9 cellular contexts compared by ENCODE assay signal in genomic region chr22:47837703-47838102, GRCh38.
A peak's percentile ranks its signal among the peaks of the same experiment; 100 is the strongest.
DNase-seq lines count a peak whose midpoint lies in the region; ATAC-seq and TF ChIP-seq lines count a peak whose summit lies in the region.
"Had no signal": no experiment of that assay in that cellular context is flagged by ENCODE, and none has a peak within 500 bp of the region (broad histone marks: within the 10 kb centered on the region; RNA-seq: fewer than 3 reads in every experiment).

No MANE protein-coding gene starts in this region.

- no peak for TF ChIP-seq POLR2A in esophagus squamous epithelium (IDR thresholded peaks at IDR 0.05)

- no peak overlapping the region for H3K4me3 ChIP-seq in GM23338
- no peak overlapping the region for H3K4me3 ChIP-seq in OCI-LY7 (ENCODE audit: low read depth, low read length, poor library complexity, severe bottlenecking)
- no peak overlapping the region for H3K4me3 ChIP-seq in esophagus squamous epithelium

- no peaks in the 10 kb centered on the region for H3F3A ChIP-seq in GM23338 (replicated peaks; ENCODE audit: low read depth)

- H3K4me2 ChIP-seq in GM23338 (no peak overlapping the region), OCI-LY7 (ENCODE audit: low read length) (no peak overlapping the region)

- TF ChIP-seq CTCF in GM23338 (conservative IDR thresholded peaks at IDR 0.05; ENCODE audit: low read depth in 2 of 2) (peak; percentile 33 to 46), OCI-LY7 (conservative IDR thresholded peaks at IDR 0.05; ENCODE audit: low read length) (peak; percentile 86), esophagus squamous epithelium (IDR thresholded peaks at IDR 0.05) (peak in 4 of 6 experiments; percentile 16 to 52 (median 34))

- BruUV-seq in OCI-LY7 (replicated peaks; lab: Mats Ljungman, UMichigan), result no TSS peak

- no peaks in the 10 kb centered on the region for H3K9me2 ChIP-seq in GM23338 (ENCODE audit: insufficient read depth)
- no peaks in the 10 kb centered on the region for H3K9me2 ChIP-seq in OCI-LY7 (ENCODE audit: insufficient read depth, low read length)

- intact Hi-C loops in OCI-LY7 (cut with micrococcal nuclease; ENCODE audit: unreplicated experiment), result loop anchor here (10.0 kb wide), 1 partner anchor 203 kb away; no protein-coding TSS in a partner anchor
- intact Hi-C loops in esophagus squamous epithelium (cut with DNase I), result no loop called here

- 49 to 68% methylated on average over 3 of the region's 3 CpGs for WGBS in esophagus squamous epithelium, 2 donors

- CTCF ChIA-PET in OCI-LY7 (lab: Charles Lee; ENCODE audit: unreplicated experiment), result interaction anchor here (1.0 kb wide), 1 partner anchor 81 kb away, joined by 3 read pairs; no protein-coding TSS in a partner anchor

- no peak overlapping the region for H3K27ac Mint-ChIP-seq in GM23338

- H3K36me3 Mint-ChIP-seq in GM23338 (ENCODE audit: low read depth), result peaks cover 5% of the 10 kb centered on the region; the same call in 1 of the 3 replicates

- H2AFZ ChIP-seq in GM23338 (no peak overlapping the region), OCI-LY7 (ENCODE audit: low read length) (peak overlapping the region; percentile 45; the same call in 1 of the 2 replicates)

- no peaks in the 10 kb centered on the region for H3K9me3 ChIP-seq in OCI-LY7 (ENCODE audit: low read length)
- H3K9me3 ChIP-seq in esophagus squamous epithelium, result no peaks in the 10 kb centered on the region

- no peak overlapping the region for H3K27ac ChIP-seq in GM23338 (ENCODE audit: low read depth)
- no peak overlapping the region for H3K27ac ChIP-seq in OCI-LY7 (ENCODE audit: low read depth, low read length, poor library complexity, severe bottlenecking)
- H3K27ac ChIP-seq in esophagus squamous epithelium, result no peak overlapping the region

- H3K36me3 ChIP-seq in GM23338 (ENCODE audit: insufficient read depth) (no peaks in the 10 kb centered on the region; the same call in 1 of the 2 replicates), OCI-LY7 (ENCODE audit: insufficient read depth, low read length) (no peaks in the 10 kb centered on the region), esophagus squamous epithelium (no peaks in the 10 kb centered on the region)

- POLR2A ChIA-PET in OCI-LY7 (lab: Charles Lee), result interaction anchor here (0.5 kb wide), 1 partner anchor 37 kb away, joined by 6 read pairs; no protein-coding TSS in a partner anchor

- H3K4me1 ChIP-seq in GM23338 (ENCODE audit: insufficient read depth), result no peaks in the 10 kb centered on the region
- H3K4me1 ChIP-seq in OCI-LY7 (ENCODE audit: insufficient read depth, low read length, poor library complexity, severe bottlenecking), result peaks cover 28% of the 10 kb centered on the region
- no peaks in the 10 kb centered on the region for H3K4me1 ChIP-seq in esophagus squamous epithelium

- peaks cover 2% of the 10 kb centered on the region for H3K27me3 Mint-ChIP-seq in GM23338 (ENCODE audit: insufficient read depth, low read depth, poor library complexity)

- H3K9me3 Mint-ChIP-seq in GM23338, result peaks cover 22% of the 10 kb centered on the region

- DNase-seq in CMK (ENCODE audit: low read depth) (peak; percentile 4), GM23338 (ENCODE audit: low spot score) (peak; percentile 32), OCI-LY7 (ENCODE audit: low spot score) (peak; percentile 65), esophagus squamous epithelium (lab: John Stamatoyannopoulos, UW) (no peak), CD1c-positive myeloid dendritic cell (ENCODE audit: extremely low spot score) (no peak), cerebellar nuclear complex (lab: John Stamatoyannopoulos, UW) (no peak)
- DNase-seq: posterior cingulate gyrus had no signal

- no peaks in the 10 kb centered on the region for H4K20me1 ChIP-seq in GM23338 (replicated peaks; ENCODE audit: insufficient read depth)
- no peaks in the 10 kb centered on the region for H4K20me1 ChIP-seq in OCI-LY7 (ENCODE audit: insufficient read depth, low read length)

- no peaks in the 10 kb centered on the region for H3K79me2 ChIP-seq in GM23338 (replicated peaks; ENCODE audit: insufficient read depth)
- no peaks in the 10 kb centered on the region for H3K79me2 ChIP-seq in OCI-LY7 (ENCODE audit: insufficient read depth, low read depth, low read length)

- H3K27me3 ChIP-seq in GM23338 (ENCODE audit: insufficient read depth), result no peaks in the 10 kb centered on the region
- peaks cover 0 to 40% (median 0%) of the 10 kb centered on the region in 4 donors for H3K27me3 ChIP-seq in esophagus squamous epithelium

- no peak overlapping the region for H3K4me3 Mint-ChIP-seq in GM23338

- ATAC-seq in GM23338 (peak; percentile 70), HG03469 (IDR thresholded peaks at IDR 0.05; ENCODE audit: unreplicated experiment) (no peak), GM21737 (IDR thresholded peaks at IDR 0.05; ENCODE audit: unreplicated experiment) (no peak)

- H3K4me1 Mint-ChIP-seq in GM23338, result no peaks in the 10 kb centered on the region

TF ChIP-seq in GM23338, 12 proteins besides CTCF, POLR2A, EP300 and RAD21 (continues in another document):
- TF ChIP-seq POLR2AphosphoS5 (IDR thresholded peaks at IDR 0.05; ENCODE audit: low read depth) (no peak), JUNB (IDR thresholded peaks at IDR 0.05; ENCODE audit: unreplicated experiment) (no peak), REST (IDR thresholded peaks at IDR 0.05; ENCODE audit: unreplicated experiment) (no peak), EZH2phosphoT487 (IDR thresholded peaks at IDR 0.05; ENCODE audit: unreplicated experiment) (no peak), ZNF114 (CRISPR knock-in tag; IDR thresholded peaks at IDR 0.05) (no peak), STAT1 (IDR thresholded peaks at IDR 0.05; ENCODE audit: unreplicated experiment) (no peak), ZNF331 (CRISPR knock-in tag; IDR thresholded peaks at IDR 0.05; ENCODE audit: low read depth) (no peak), ETS1 (IDR thresholded peaks at IDR 0.05) (no peak), CREB1 (CRISPR knock-in tag; IDR thresholded peaks at IDR 0.05; ENCODE audit: low read depth) (no peak), EZH2 (IDR thresholded peaks at IDR 0.05; ENCODE audit: low read depth, unreplicated experiment) (no peak)

Comparison
In these comparisons a context has a peak if more than half of its experiments do, and no peak if none do; other contexts are left out.
1. DNase-seq: peak in CMK (single experiment), GM23338 (single experiment) and OCI-LY7 (single experiment); none in esophagus squamous epithelium (single experiment), CD1c-positive myeloid dendritic cell (single experiment) and cerebellar nuclear complex (0 of 2).
2. CTCF ChIP-seq: peak in every context shown above with its lines; median percentile 86 in OCI-LY7; 40 in GM23338; 34 in esophagus squamous epithelium.